ENCODE assay signal across 2 cellular contexts in genomic region chr10:9789996-9790395, GRCh38.
A peak's percentile ranks its signal among the peaks of the same experiment; 100 is the strongest.
TF ChIP-seq lines count a peak whose summit lies in the region.

No MANE protein-coding gene starts in this region.

TF ChIP-seq in GM12878, 131 proteins besides CTCF, POLR2A, EP300 and RAD21:
- TF ChIP-seq SP1 (IDR thresholded peaks at IDR 0.05; ENCODE audit: low read depth, low read length) (no peak), MEF2B (IDR thresholded peaks at IDR 0.05; ENCODE audit: partially characterized antibody, poor library complexity, severe bottlenecking) (peak; percentile 76), ASH2L (IDR thresholded peaks at IDR 0.05; ENCODE audit: borderline replicate concordance, low read depth) (no peak), KAT2A (conservative IDR thresholded peaks at IDR 0.05; ENCODE audit: control insufficient read depth, low read depth, low read length) (no peak), POLR2AphosphoS2 (IDR thresholded peaks at IDR 0.05; ENCODE audit: low read depth, low read length) (no peak), ATF3 (IDR thresholded peaks at IDR 0.05; ENCODE audit: borderline replicate concordance, extremely low read depth, low read depth, low read length) (no peak), SKIL (IDR thresholded peaks at IDR 0.05; ENCODE audit: low read depth, poor library complexity, severe bottlenecking) (no peak), CBFB (IDR thresholded peaks at IDR 0.05; ENCODE audit: low read depth) (no peak)

TF ChIP-seq in H1, 55 proteins besides CTCF, POLR2A, EP300 and RAD21:
- TF ChIP-seq SIN3A (conservative IDR thresholded peaks at IDR 0.05 in 1 of 2, IDR thresholded peaks at IDR 0.05 in 1 of 2; ENCODE audit: low read depth in 1 of 2, low read length in 2 of 2) (no peak), USF2 (IDR thresholded peaks at IDR 0.05; ENCODE audit: low read length) (no peak), FOSL1 (IDR thresholded peaks at IDR 0.05; ENCODE audit: insufficient read depth, low read depth, low read length) (no peak), RNF2 (IDR thresholded peaks at IDR 0.05; ENCODE audit: borderline replicate concordance, low read depth, low read length, missing control alignments, poor library complexity, severe bottlenecking) (no peak)
